In the genomic region with DNA sequence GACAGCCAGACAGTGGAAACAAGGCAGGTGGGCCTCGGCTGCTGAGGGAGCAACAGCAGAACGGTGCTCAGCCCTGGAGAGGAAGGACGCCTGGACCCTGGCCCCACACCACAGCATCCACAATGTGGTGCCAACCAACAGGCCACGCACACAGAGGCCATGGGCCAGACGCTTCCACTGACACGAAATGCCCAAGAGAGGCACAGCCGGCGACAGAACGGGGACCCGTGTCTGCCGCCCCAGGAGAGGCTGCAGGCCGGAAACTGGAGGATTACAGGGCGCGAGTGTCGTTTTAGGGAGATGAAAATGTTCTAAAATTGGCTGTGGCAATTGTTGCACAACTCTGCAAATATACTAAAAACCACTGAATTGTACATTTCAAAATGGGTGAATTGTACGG, we compare ENCODE assay signal across 12 cellular contexts.
A peak's percentile ranks its signal among the peaks of the same experiment; 100 is the strongest.
DNase-seq lines count a peak whose midpoint lies in the region; ATAC-seq, FAIRE-seq and TF ChIP-seq lines count a peak whose summit lies in the region.
"Had no signal": no experiment of that assay in that cellular context is flagged by ENCODE, and none has a peak within 500 bp of the region (broad histone marks: within the 10 kb centered on the region; RNA-seq: fewer than 3 reads in every experiment).

No MANE protein-coding gene starts in this region.

- H3K27me3 ChIP-seq in stomach, result no peaks in the 10 kb centered on the region

- no peak for DNase-seq in HFFc6
- peak; percentile 95 for DNase-seq in SIG-M5 treated with dmso at 0.1 percent for 504 hours (lab: John Stamatoyannopoulos, UW; ENCODE audit: unreplicated experiment)
- peak; percentile 38 for DNase-seq in left ventricle myocardium superior
- DNase-seq in stomach, result no peak
- no peak for DNase-seq in NCI-H345 treated with DMSO at 0.1 percent for 48 hours (lab: John Stamatoyannopoulos, UW; ENCODE audit: unreplicated experiment)
- no peak for DNase-seq in GDM1 (lab: John Stamatoyannopoulos, UW)
- DNase-seq in GM12892 (ENCODE audit: insufficient read length), result no peak
- DNase-seq: activated effector memory CD4-positive, alpha-beta T cell treated with anti-CD3 and anti-CD28 coated beads, Interleukin-2, amount 50 U/mL, for 16 hours; DMS 273 treated with DMSO at 0.1 percent for 48 hours; NCI-H2081; stimulated activated naive CD4-positive, alpha-beta T cell had no signal

- TF ChIP-seq CTCF in HFFc6 (IDR thresholded peaks at IDR 0.05) (no peak), stomach (IDR thresholded peaks at IDR 0.05) (no peak)

- peaks cover 38 to 91% (median 61%) of the 10 kb centered on the region in 4 donors for H3K4me1 ChIP-seq in stomach

- peak overlapping the region; percentile 12 to 99 (median 96) for H3K27ac ChIP-seq in stomach

- peak overlapping the region; percentile 74 for H3K27ac Mint-ChIP-seq in HFFc6

- intact Hi-C loops in left ventricle myocardium superior (cut with micrococcal nuclease), result no loop called here
- intact Hi-C loops in stomach (cut with DNase I; ENCODE audit: low total_unique reads), result loop anchor here (10.0 kb wide), 1 partner anchor 62 kb away; no protein-coding TSS in a partner anchor

- H3K36me3 Mint-ChIP-seq in HFFc6 (ENCODE audit: low read depth), result 0 out of 2 replicates have a peak, but pooled peaks cover 4% of the 10 kb centered on the region

- H3K4me3 Mint-ChIP-seq in HFFc6, result peak overlapping the region; percentile 47

- peaks cover 0 to 10% (median 0%) of the 10 kb centered on the region in 4 donors for H3K36me3 ChIP-seq in stomach

- 73 to 85% (median 82%) methylated on average over 16 of the region's 16 CpGs for WGBS in stomach, 5 donors

- no peak for TF ChIP-seq POLR2A in stomach (IDR thresholded peaks at IDR 0.05)
- no peak for TF ChIP-seq POLR2A in GM12892 (IDR thresholded peaks at IDR 0.05; ENCODE audit: low read depth, low read length)

- no peak for ATAC-seq in left ventricle myocardium superior
- ATAC-seq in GM18511 (IDR thresholded peaks at IDR 0.05; ENCODE audit: unreplicated experiment), result no peak

- FAIRE-seq in GM12892 (lab: Jason Lieb, UNC), result no peak

- H3K9me3 ChIP-seq in stomach, result no peaks in the 10 kb centered on the region

- no peak overlapping the region for H3K4me3 ChIP-seq in stomach

- H3K9me3 Mint-ChIP-seq in HFFc6, result no peaks in the 10 kb centered on the region

- peaks cover 16% of the 10 kb centered on the region for H3K27me3 Mint-ChIP-seq in HFFc6 (ENCODE audit: insufficient read depth)

- H3K4me1 Mint-ChIP-seq in HFFc6 (ENCODE audit: low read depth), result peaks cover 57% of the 10 kb centered on the region

- no peak for TF ChIP-seq EP300 in stomach (IDR thresholded peaks at IDR 0.05)

Comparison
In these comparisons a context has a peak if more than half of its experiments do, and no peak if none do; other contexts are left out.
1. DNase-seq: peak in SIG-M5 treated with dmso at 0.1 percent for 504 hours (single experiment) and left ventricle myocardium superior (single experiment); none in HFFc6 (single experiment), stomach (single experiment), NCI-H345 treated with DMSO at 0.1 percent for 48 hours (single experiment), GDM1 (single experiment) and GM12892 (single experiment).